ENCODE assay signal across 8 cellular contexts in genomic region chr1:100132566-100133477, GRCh38. TPM values are rescaled to one million over a fixed set of nuclear protein-coding genes. Genes with fewer than 3 reads are reported as not detected.
DNase-seq lines count a peak whose midpoint lies in the region; ATAC-seq and TF ChIP-seq lines count a peak whose summit lies in the region.

A gene with protein sequence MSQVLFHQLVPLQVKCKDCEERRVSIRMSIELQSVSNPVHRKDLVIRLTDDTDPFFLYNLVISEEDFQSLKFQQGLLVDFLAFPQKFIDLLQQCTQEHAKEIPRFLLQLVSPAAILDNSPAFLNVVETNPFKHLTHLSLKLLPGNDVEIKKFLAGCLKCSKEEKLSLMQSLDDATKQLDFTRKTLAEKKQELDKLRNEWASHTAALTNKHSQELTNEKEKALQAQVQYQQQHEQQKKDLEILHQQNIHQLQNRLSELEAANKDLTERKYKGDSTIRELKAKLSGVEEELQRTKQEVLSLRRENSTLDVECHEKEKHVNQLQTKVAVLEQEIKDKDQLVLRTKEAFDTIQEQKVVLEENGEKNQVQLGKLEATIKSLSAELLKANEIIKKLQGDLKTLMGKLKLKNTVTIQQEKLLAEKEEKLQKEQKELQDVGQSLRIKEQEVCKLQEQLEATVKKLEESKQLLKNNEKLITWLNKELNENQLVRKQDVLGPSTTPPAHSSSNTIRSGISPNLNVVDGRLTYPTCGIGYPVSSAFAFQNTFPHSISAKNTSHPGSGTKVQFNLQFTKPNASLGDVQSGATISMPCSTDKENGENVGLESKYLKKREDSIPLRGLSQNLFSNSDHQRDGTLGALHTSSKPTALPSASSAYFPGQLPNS (minus strand): TSS chr1:100132930. CDS start chr1:100132814, 116 bp downstream.
A gene with protein sequence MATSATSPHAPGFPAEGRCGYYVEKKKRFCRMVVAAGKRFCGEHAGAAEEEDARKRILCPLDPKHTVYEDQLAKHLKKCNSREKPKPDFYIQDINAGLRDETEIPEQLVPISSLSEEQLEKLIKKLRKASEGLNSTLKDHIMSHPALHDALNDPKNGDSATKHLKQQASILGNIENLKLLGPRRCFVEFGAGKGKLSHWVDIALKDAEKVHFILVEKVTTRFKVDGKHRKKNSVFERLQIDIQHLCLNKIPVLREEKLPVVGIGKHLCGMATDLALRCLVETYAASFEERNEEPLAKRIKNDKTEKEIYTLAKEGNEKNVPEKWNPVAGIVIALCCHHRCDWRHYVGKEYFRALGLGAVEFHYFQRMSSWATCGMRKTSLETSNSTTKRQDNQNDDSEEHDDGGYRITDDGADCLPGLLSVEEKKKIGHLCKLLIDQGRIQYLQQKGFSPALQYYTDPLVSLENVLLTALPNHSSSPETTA (plus strand): TSS chr1:100133163. CDS start chr1:100133169, 6 bp downstream.

- peaks cover 8% of the 10 kb centered on the region for H3K36me3 ChIP-seq in right atrium auricular region
- peaks cover 6 to 13% of the 10 kb centered on the region in 2 donors for H3K36me3 ChIP-seq in psoas muscle (ENCODE audit: insufficient read depth in 1 of 2, low read depth in 1 of 2)
- no peaks in the 10 kb centered on the region for H3K36me3 ChIP-seq in uterus

- 0 to 1% (median 0%) methylated on average over 57 of the region's 57 CpGs for WGBS in psoas muscle, 3 donors

- peak within 1 kb of the TSS; percentile 62 for H3K27ac ChIP-seq in angular gyrus (ENCODE audit: low read depth, low read length)
- peak within 1 kb of the TSS; percentile 65 to 75 for H3K27ac ChIP-seq in right atrium auricular region
- peak within 1 kb of the TSS; percentile 87 for H3K27ac ChIP-seq in psoas muscle
- H3K27ac ChIP-seq in uterus = peak within 1 kb of the TSS; percentile 62 to 75

- peaks cover 0 to 18% of the 10 kb centered on the region in 2 donors for H3K4me1 ChIP-seq in right atrium auricular region
- H3K4me1 ChIP-seq in psoas muscle = peaks cover 30% of the 10 kb centered on the region
- H3K4me1 ChIP-seq in uterus = peaks cover 6 to 13% of the 10 kb centered on the region in 2 donors

- ATAC-seq in GM18498 (IDR thresholded peaks at IDR 0.05; ENCODE audit: unreplicated experiment) (peak; percentile 90), HG02938 (IDR thresholded peaks at IDR 0.05; ENCODE audit: unreplicated experiment) (peak; percentile 89), psoas muscle (peak; percentile 98 to 100 (median 99))

- intact Hi-C loops in psoas muscle (cut with DNase I) (loop anchor here in 1 of 2 donors (5.0 kb wide), 3 partner anchors 114 to 319 kb away; partner anchors contain the start of genes CDC14A and DBT), uterus (cut with DNase I; ENCODE audit: low total_unique reads) (no loop called here)

- H3K9me3 ChIP-seq in right atrium auricular region (no peaks in the 10 kb centered on the region), psoas muscle (no peaks in the 10 kb centered on the region), uterus (no peaks in the 10 kb centered on the region)

- TF ChIP-seq CTCF in right atrium auricular region (IDR thresholded peaks at IDR 0.05) (peak in 1 of 2 donors; percentile 5), psoas muscle (IDR thresholded peaks at IDR 0.05) (no peak), uterus (IDR thresholded peaks at IDR 0.05) (peak in 3 of 4 experiments; percentile 15 to 57 (median 18))

- H3K4me3 ChIP-seq in right atrium auricular region = peak within 1 kb of the TSS; percentile 81 to 84
- peak within 1 kb of the TSS; percentile 92 for H3K4me3 ChIP-seq in psoas muscle
- peak within 1 kb of the TSS; percentile 66 to 98 for H3K4me3 ChIP-seq in uterus

- H3K27me3 ChIP-seq in right atrium auricular region (no peaks in the 10 kb centered on the region), psoas muscle (ENCODE audit: insufficient read depth in 3 of 3, low read length in 2 of 3) (no peaks in the 10 kb centered on the region), uterus (no peaks in the 10 kb centered on the region)

- no peak for TF ChIP-seq POLR2A in uterus (IDR thresholded peaks at IDR 0.05)

- DNase-seq in NCI-H187 (lab: John Stamatoyannopoulos, UW) (peak; percentile 87 to 95), T-helper 2 cell (peak; percentile 86 to 99 (median 93)), right atrium auricular region (ENCODE audit: low spot score) (peak; percentile 97), psoas muscle (peak; percentile 97 to 98), uterus (peak; percentile 95 to 96)

RNA-seq across cellular contexts. Expression of the first gene that starts in this region (rescaled TPM):
- total RNA-seq in right atrium auricular region (1 to 10 TPM; 1.6 to 1.7 TPM), psoas muscle (1 to 10 TPM; 1.1 to 1.5 (median 1.3) TPM), uterus (1 to 10 TPM in 3 of 4 donors, under 1 TPM in 1; 0.77 to 7.6 (median 4.5) TPM)
- 1 to 10 TPM; 1.4 to 2.4 (median 1.7) TPM for polyA plus RNA-seq in psoas muscle

RNA-seq across cellular contexts. Expression of the second gene that starts in this region (rescaled TPM):
- total RNA-seq in right atrium auricular region (1 to 10 TPM; 3.1 to 3.7 TPM), psoas muscle (10 to 100 TPM in 1 of 4 donors, 1 to 10 TPM in 3; 4.9 to 12.4 (median 8.6) TPM), uterus (10 to 100 TPM; 12.0 to 54.1 (median 22.7) TPM)
- polyA plus RNA-seq in psoas muscle = 10 to 100 TPM in 1 of 3 donors, 1 to 10 TPM in 2; 7.7 to 15.2 (median 9.2) TPM

Comparison
In these comparisons a context has a peak if more than half of its experiments do, and no peak if none do; other contexts are left out.
1. Peak in every context shown above with its lines: DNase-seq, ATAC-seq, H3K4me3 ChIP-seq and H3K27ac ChIP-seq.